Comparison of ENCODE assay signal across 8 cellular contexts in genomic region chr4:184734758-184735157, GRCh38. TPM values are rescaled to one million over a fixed set of nuclear protein-coding genes. Genes with fewer than 3 reads are reported as not detected.
A peak's percentile ranks its signal among the peaks of the same experiment; 100 is the strongest.
DNase-seq lines count a peak whose midpoint lies in the region; ATAC-seq and TF ChIP-seq lines count a peak whose summit lies in the region.

No MANE protein-coding gene starts in this region.

- peak overlapping the region; percentile 87 for H3K4me3 Mint-ChIP-seq in MCF 10A (ENCODE audit: unreplicated experiment)

- no peak overlapping the region for H3K27ac ChIP-seq in AG04450 (ENCODE audit: low read depth, low read length)
- no peak overlapping the region for H3K27ac ChIP-seq in HUES64 (ENCODE audit: low read depth, low read length)
- H3K27ac ChIP-seq in muscle layer of colon (ENCODE audit: low read depth, low read length), result no peak overlapping the region

- BruUV-seq in MCF 10A (replicated peaks; lab: Mats Ljungman, UMichigan), result TSS peak; percentile 59

- 70% methylated on average over 2 of the region's 6 CpGs for WGBS in HUES64

- H3K27me3 ChIP-seq in AG04450 (ENCODE audit: control insufficient read depth, insufficient read depth, low read length) (no peaks in the 10 kb centered on the region), HUES64 (ENCODE audit: insufficient read depth, low read length) (no peaks in the 10 kb centered on the region), muscle layer of colon (ENCODE audit: control insufficient read depth in 1 of 2, insufficient read depth in 2 of 2, low read length in 2 of 2) (no peaks in the 10 kb centered on the region)

- H3K9ac ChIP-seq in HUES64 (ENCODE audit: low read depth, low read length), result peak overlapping the region; percentile 17; the same call in 1 of the 2 replicates
- H3K9ac ChIP-seq in muscle layer of colon (ENCODE audit: low read length), result no peak overlapping the region

- peaks cover 23% of the 10 kb centered on the region for H3K4me1 Mint-ChIP-seq in MCF 10A (ENCODE audit: insufficient read depth, unreplicated experiment)

- CTCF ChIA-PET in AG04450 (lab: Charles Lee), result interaction anchor here (0.7 to 4.4 kb wide), 4 partner anchors 11 to 471 kb away, joined by 3 to 32 read pairs (median 8); no protein-coding TSS in a partner anchor
- CTCF ChIA-PET in MCF 10A (lab: Yijun Ruan, JAX), result interaction anchor here (0.6 to 2.4 kb wide), 5 partner anchors 11 to 361 kb away, joined by 3 to 10 read pairs (median 4); no protein-coding TSS in a partner anchor

- H3K4me3 ChIP-seq in AG04450 (ENCODE audit: low read depth, low read length) (peak overlapping the region; percentile 83; the same call in 1 of the 2 replicates), HUES64 (ENCODE audit: low read length) (peak overlapping the region; percentile 96), muscle layer of colon (ENCODE audit: low read depth in 1 of 2, low read length in 2 of 2) (peak overlapping the region; percentile 64 to 81)

- TF ChIP-seq CTCF in AG04450 (IDR thresholded peaks at IDR 0.05; ENCODE audit: low read depth, low read length) (no peak), MCF 10A (IDR thresholded peaks at IDR 0.05; ENCODE audit: unreplicated experiment) (no peak)

- H3K4me1 ChIP-seq in HUES64 (ENCODE audit: insufficient read depth, low read length), result peaks cover 29% of the 10 kb centered on the region; the same call in 1 of the 2 replicates
- peaks cover 10% of the 10 kb centered on the region for H3K4me1 ChIP-seq in muscle layer of colon (ENCODE audit: insufficient read depth, low read length)

- H3K36me3 ChIP-seq in HUES64 (ENCODE audit: insufficient read depth, low read length), result peaks cover 18% of the 10 kb centered on the region
- H3K36me3 ChIP-seq in muscle layer of colon (ENCODE audit: insufficient read depth, low read length), result no peaks in the 10 kb centered on the region

- no peaks in the 10 kb centered on the region for H3K27me3 Mint-ChIP-seq in MCF 10A (ENCODE audit: insufficient read depth, unreplicated experiment)

- H3K9me3 ChIP-seq in AG04450 (ENCODE audit: control insufficient read depth, insufficient read depth, low read length) (no peaks in the 10 kb centered on the region), HUES64 (ENCODE audit: insufficient read depth, low read depth, low read length) (no peaks in the 10 kb centered on the region; the same call in 1 of the 2 replicates), muscle layer of colon (ENCODE audit: low read length) (no peaks in the 10 kb centered on the region)

- H3K9me3 Mint-ChIP-seq in MCF 10A (ENCODE audit: unreplicated experiment), result no peaks in the 10 kb centered on the region

- H3K27ac Mint-ChIP-seq in MCF 10A (ENCODE audit: low read depth, unreplicated experiment), result peak overlapping the region; percentile 73

- intact Hi-C loops in MCF 10A (cut with micrococcal nuclease), result loop anchor here (1.0 to 10.0 kb wide), 4 partner anchors 46 to 470 kb away; partner anchors contain the start of genes CASP3, IRF2 and PRIMPOL

- no peak for ATAC-seq in HG02798 (IDR thresholded peaks at IDR 0.05; ENCODE audit: poor library complexity, unreplicated experiment)

- POLR2A ChIA-PET in AG04450 (lab: Yijun Ruan, JAX) (interaction anchor here (0.7 to 2.2 kb wide), 7 partner anchors 11 to 260 kb away, joined by 3 to 30 read pairs (median 4); partner anchors contain the start of genes ACSL1, CASP3, IRF2 and PRIMPOL), MCF 10A (lab: Yijun Ruan, JAX) (interaction anchor here (0.6 to 4.6 kb wide), 26 partner anchors 8 to 473 kb away, joined by 3 to 53 read pairs (median 4); partner anchors contain the start of genes CASP3 and PRIMPOL)

- no peaks in the 10 kb centered on the region for H3K36me3 Mint-ChIP-seq in MCF 10A (ENCODE audit: insufficient read depth, unreplicated experiment)

- no peak for DNase-seq in AG04450 (ENCODE audit: low read depth, low spot score)
- DNase-seq in MCF 10A (ENCODE audit: unreplicated experiment), result no peak
- DNase-seq in NCI-H524 treated with DMSO at 0.1 percent for 48 hours (lab: John Stamatoyannopoulos, UW), result no peak
- no peak for DNase-seq in SIG-M5 treated with dmso at 0.1 percent for 504 hours (lab: John Stamatoyannopoulos, UW; ENCODE audit: unreplicated experiment)
- DNase-seq in 8988T, result no peak

RNA-seq across cellular contexts. Expression of gene CENPU, which starts 0.9 kb away (rescaled TPM):
- 6.3 and 8.0 TPM in 2 replicates for polyA plus RNA-seq in AG04450 (2011; rRNA removed)
- 0.69 and 3.2 TPM in 2 replicates for polyA minus RNA-seq in AG04450 (2011; rRNA and poly(A)+ RNA removed)
- polyA plus RNA-seq in HUES64 (2013, experiment 1 of 2), result 129 TPM
- 140 TPM for polyA plus RNA-seq in HUES64 (2013, experiment 2 of 2)
- total RNA-seq in MCF 10A (2022), result 8.3 and 22.3 TPM in 2 replicates
